8 cellular contexts compared by ENCODE assay signal in genomic region chr12:57280234-57281062, GRCh38. TPM values are rescaled to one million over a fixed set of nuclear protein-coding genes. Genes with fewer than 3 reads are reported as not detected.
A peak's percentile ranks its signal among the peaks of the same experiment; 100 is the strongest.
DNase-seq lines count a peak whose midpoint lies in the region; ATAC-seq and TF ChIP-seq lines count a peak whose summit lies in the region.

No MANE protein-coding gene starts in this region.

- H3K4me1 Mint-ChIP-seq in nephron: peaks cover 12% of the 10 kb centered on the region

- H3K27ac ChIP-seq in HUES64 (ENCODE audit: low read depth, low read length) (peak overlapping the region; percentile 41), colonic mucosa (peak overlapping the region; percentile 78), esophagus muscularis mucosa (replicated peaks in 1 of 4) (peak overlapping the region in 2 of 4 donors; percentile 18 to 37)

- intact Hi-C loops in colonic mucosa (cut with DNase I) (no loop called here), esophagus muscularis mucosa (cut with DNase I) (no loop called here)

- TF ChIP-seq CTCF in colonic mucosa (IDR thresholded peaks at IDR 0.05): no peak
- no peak for TF ChIP-seq CTCF in nephron (IDR thresholded peaks at IDR 0.05; ENCODE audit: unreplicated experiment in 3 of 3)
- TF ChIP-seq CTCF in esophagus muscularis mucosa (IDR thresholded peaks at IDR 0.05): no peak

- no peak for TF ChIP-seq POLR2A in esophagus muscularis mucosa (IDR thresholded peaks at IDR 0.05; ENCODE audit: low read depth)

- peak; percentile 95 for DNase-seq in EL
- peak; percentile 63 for DNase-seq in activated CD4-positive, CD25-positive, alpha-beta regulatory T cell treated with anti-CD3 and anti-CD28 coated beads, Interleukin-2, amount 50 U/mL, for 72 hours
- DNase-seq in colonic mucosa: peak; percentile 79
- DNase-seq in superior temporal gyrus (ENCODE audit: extremely low spot score): peak; percentile 62
- DNase-seq in esophagus muscularis mucosa (ENCODE audit: extremely low spot score): no peak

- H3K27me3 Mint-ChIP-seq in nephron (ENCODE audit: low read depth): no peaks in the 10 kb centered on the region

- H3K9me3 ChIP-seq in HUES64 (ENCODE audit: insufficient read depth, low read depth, low read length): no peaks in the 10 kb centered on the region
- no peaks in the 10 kb centered on the region for H3K9me3 ChIP-seq in colonic mucosa
- no peaks in the 10 kb centered on the region for H3K9me3 ChIP-seq in esophagus muscularis mucosa

- H3K9me3 Mint-ChIP-seq in nephron: no peaks in the 10 kb centered on the region

- peaks cover 12% of the 10 kb centered on the region; the same call in 1 of the 2 replicates for H3K4me1 ChIP-seq in HUES64 (ENCODE audit: insufficient read depth, low read length)
- peaks cover 5% of the 10 kb centered on the region for H3K4me1 ChIP-seq in colonic mucosa
- H3K4me1 ChIP-seq in esophagus muscularis mucosa: peaks cover 0 to 9% (median 3%) of the 10 kb centered on the region in 4 donors

- H3K27ac Mint-ChIP-seq in nephron: peak overlapping the region; percentile 22 to 76 (median 75)

- peak; percentile 97 for ATAC-seq in GM21529 (IDR thresholded peaks at IDR 0.05; ENCODE audit: unreplicated experiment)

- TF ChIP-seq EP300 in esophagus muscularis mucosa (IDR thresholded peaks at IDR 0.05): no peak

- H3K4me3 ChIP-seq in HUES64 (ENCODE audit: low read length): no peak overlapping the region
- no peak overlapping the region for H3K4me3 ChIP-seq in colonic mucosa
- H3K4me3 ChIP-seq in esophagus muscularis mucosa: no peak overlapping the region

- 82% methylated on average over 9 of the region's 9 CpGs for WGBS in HUES64
- WGBS in esophagus muscularis mucosa: 63% methylated on average over 9 of the region's 9 CpGs

- H3K27me3 ChIP-seq in HUES64 (ENCODE audit: insufficient read depth, low read length) (no peaks in the 10 kb centered on the region), colonic mucosa (no peaks in the 10 kb centered on the region), esophagus muscularis mucosa (no peaks in the 10 kb centered on the region)

- no peak overlapping the region for H3K4me3 Mint-ChIP-seq in nephron

- H3K36me3 Mint-ChIP-seq in nephron (ENCODE audit: low read depth): peaks cover 85% of the 10 kb centered on the region

- H3K36me3 ChIP-seq in HUES64 (ENCODE audit: insufficient read depth, low read length) (peaks cover 45% of the 10 kb centered on the region), colonic mucosa (no peaks in the 10 kb centered on the region), esophagus muscularis mucosa (peaks cover 27 to 98% (median 74%) of the 10 kb centered on the region in 4 donors)

- peak overlapping the region; percentile 32; the same call in 1 of the 2 replicates for H3K9ac ChIP-seq in HUES64 (ENCODE audit: low read depth, low read length)
- H3K9ac ChIP-seq in colonic mucosa (ENCODE audit: low read depth in 2 of 2, low read length in 2 of 2): peak overlapping the region in 1 of 2 donors; percentile 12

RNA-seq across cellular contexts. Expression of gene STAC3, which starts 29.5 kb away (rescaled TPM):
- 0.90 TPM for polyA plus RNA-seq in HUES64 (2013, experiment 1 of 2)
- 0.82 TPM for polyA plus RNA-seq in HUES64 (2013, experiment 2 of 2)
- total RNA-seq in colonic mucosa: 1 to 10 TPM; 1.9 to 2.7 TPM
- 1 to 10 TPM in 2 of 4 donors, under 1 TPM in 2; 0.42 to 1.7 (median 1.2) TPM for total RNA-seq in esophagus muscularis mucosa

RNA-seq across cellular contexts. Expression of gene SHMT2, which starts 50.9 kb away (rescaled TPM):
- polyA plus RNA-seq in HUES64 (2013, experiment 1 of 2): 125 TPM
- polyA plus RNA-seq in HUES64 (2013, experiment 2 of 2): 133 TPM
- total RNA-seq in colonic mucosa (100 to 1,000 TPM in 1 of 2 donors, 10 to 100 TPM in 1; 69.4 to 160 TPM), esophagus muscularis mucosa (10 to 100 TPM; 22.8 to 60.4 (median 34.6) TPM)
